ENCODE assay signal across 13 cellular contexts in genomic region chr17:50165867-50166517, GRCh38. TPM values are rescaled to one million over a fixed set of nuclear protein-coding genes. Genes with fewer than 3 reads are reported as not detected.
A peak's percentile ranks its signal among the peaks of the same experiment; 100 is the strongest.
DNase-seq lines count a peak whose midpoint lies in the region; ATAC-seq and TF ChIP-seq lines count a peak whose summit lies in the region.
"Had no signal": no experiment of that assay in that cellular context is flagged by ENCODE, and none has a peak within 500 bp of the region (broad histone marks: within the 10 kb centered on the region; RNA-seq: fewer than 3 reads in every experiment).

Gene SGCA, plus strand, starts transcription at chr17:50166005. Its CDS starts 36 bp downstream, at chr17:50166041.

- peak within 1 kb of the TSS; percentile 26 for H3K27ac Mint-ChIP-seq in activated naive CD4-positive, alpha-beta T cell treated with anti-CD3 and anti-CD28 coated beads, Interleukin-2, amount 50 U/mL, for 24 hours
- peak within 1 kb of the TSS; percentile 57 for H3K27ac Mint-ChIP-seq in neural progenitor cell

- H3K9me3 ChIP-seq in left ventricle myocardium inferior (replicated peaks) = no peaks in the 10 kb centered on the region
- no peaks in the 10 kb centered on the region for H3K9me3 ChIP-seq in neural progenitor cell (ENCODE audit: low read depth)
- H3K9me3 ChIP-seq in BE2C = no peaks in the 10 kb centered on the region

- no peaks in the 10 kb centered on the region for H3K27me3 Mint-ChIP-seq in activated naive CD4-positive, alpha-beta T cell treated with anti-CD3 and anti-CD28 coated beads, Interleukin-2, amount 50 U/mL, for 24 hours
- peaks cover 18% of the 10 kb centered on the region for H3K27me3 Mint-ChIP-seq in neural progenitor cell (ENCODE audit: insufficient read depth, low read depth)

- H3K79me2 ChIP-seq in neural progenitor cell (ENCODE audit: low read depth) = no peaks in the 10 kb centered on the region

- H3K4me3 Mint-ChIP-seq in activated naive CD4-positive, alpha-beta T cell treated with anti-CD3 and anti-CD28 coated beads, Interleukin-2, amount 50 U/mL, for 24 hours = no peak within 1 kb of the TSS
- no peak within 1 kb of the TSS for H3K4me3 Mint-ChIP-seq in neural progenitor cell
- H3K4me3 Mint-ChIP-seq: natural killer cell treated with Interleukin-12 subunit alpha and Interleukin-12 subunit beta and Interleukin-15 and Interleukin-18, amount 100 ng/mL, for 72 hours had no signal

- no peak within 1 kb of the TSS for H3K9ac ChIP-seq in neural progenitor cell

- H3K4me1 Mint-ChIP-seq in activated naive CD4-positive, alpha-beta T cell treated with anti-CD3 and anti-CD28 coated beads, Interleukin-2, amount 50 U/mL, for 24 hours = peaks cover 37% of the 10 kb centered on the region
- peaks cover 21% of the 10 kb centered on the region for H3K4me1 Mint-ChIP-seq in neural progenitor cell

- peak within 1 kb of the TSS; percentile 96 for H3K27ac ChIP-seq in left ventricle myocardium inferior (replicated peaks)
- no peak within 1 kb of the TSS for H3K27ac ChIP-seq in neural progenitor cell
- peak within 1 kb of the TSS; percentile 43 for H3K27ac ChIP-seq in urinary bladder (ENCODE audit: low read depth)

- no peak for ATAC-seq in GM19452 (IDR thresholded peaks at IDR 0.05; ENCODE audit: unreplicated experiment)
- ATAC-seq: GM12878; natural killer cell treated with Interleukin-12 subunit alpha and Interleukin-12 subunit beta and Interleukin-15 and Interleukin-18, amount 100 ng/mL, for 72 hours had no signal

- peak within 1 kb of the TSS; percentile 24 for H2AFZ ChIP-seq in neural progenitor cell (replicated peaks)

- no peak for DNase-seq in activated naive CD4-positive, alpha-beta T cell treated with Interleukin-2 at 50 U/mL for 16 hours
- DNase-seq in left ventricle myocardium inferior (peak; percentile 63), neural progenitor cell (ENCODE audit: low spot score) (no peak), BE2C (no peak), COR-L47 (lab: John Stamatoyannopoulos, UW) (no peak)
- DNase-seq: ACHN; DMS53; stimulated activated CD4-positive, alpha-beta T cell treated with anti-CD3 and anti-CD28 coated beads, Interleukin-4, amount 100 ng/mL, for 24 hours had no signal

- H3K4me3 ChIP-seq in left ventricle myocardium inferior = peak within 1 kb of the TSS; percentile 69
- no peak within 1 kb of the TSS for H3K4me3 ChIP-seq in neural progenitor cell
- H3K4me3 ChIP-seq in urinary bladder (ENCODE audit: low read depth, low read length) = no peak within 1 kb of the TSS
- no peak within 1 kb of the TSS for H3K4me3 ChIP-seq in BE2C (ENCODE audit: low read depth, low read length)
- H3K4me3 ChIP-seq: GM12878 had no signal

- 36% methylated on average over 15 of the region's 15 CpGs for WGBS in urinary bladder

- H3K4me1 ChIP-seq in left ventricle myocardium inferior (peaks cover 74% of the 10 kb centered on the region), neural progenitor cell (peaks cover 8% of the 10 kb centered on the region), urinary bladder (ENCODE audit: insufficient read depth) (no peaks in the 10 kb centered on the region), BE2C (peaks cover 4% of the 10 kb centered on the region; the same call in 1 of the 2 replicates)

- H3K36me3 ChIP-seq in left ventricle myocardium inferior = no peaks in the 10 kb centered on the region
- no peaks in the 10 kb centered on the region for H3K36me3 ChIP-seq in neural progenitor cell
- no peaks in the 10 kb centered on the region for H3K36me3 ChIP-seq in urinary bladder (ENCODE audit: insufficient read depth)
- H3K36me3 ChIP-seq in BE2C = no peaks in the 10 kb centered on the region

- H3K4me2 ChIP-seq in neural progenitor cell = no peak within 1 kb of the TSS

- H3K36me3 Mint-ChIP-seq in activated naive CD4-positive, alpha-beta T cell treated with anti-CD3 and anti-CD28 coated beads, Interleukin-2, amount 50 U/mL, for 24 hours = no peaks in the 10 kb centered on the region
- no peaks in the 10 kb centered on the region for H3K36me3 Mint-ChIP-seq in neural progenitor cell
- H3K36me3 Mint-ChIP-seq: natural killer cell treated with Interleukin-12 subunit alpha and Interleukin-12 subunit beta and Interleukin-15 and Interleukin-18, amount 100 ng/mL, for 72 hours had no signal

- peaks cover 13% of the 10 kb centered on the region for H3F3A ChIP-seq in neural progenitor cell (ENCODE audit: low read depth)

- no peaks in the 10 kb centered on the region for H4K20me1 ChIP-seq in neural progenitor cell (ENCODE audit: low read depth)

- H3K27me3 ChIP-seq in left ventricle myocardium inferior (ENCODE audit: low read depth) (no peaks in the 10 kb centered on the region), neural progenitor cell (peaks cover 5% of the 10 kb centered on the region), BE2C (no peaks in the 10 kb centered on the region)

- intact Hi-C loops in left ventricle myocardium inferior (cut with micrococcal nuclease) = loop anchor here (10.0 kb wide), 1 partner anchor 71 kb away; the partner anchor contains the start of gene PDK2

- peak; percentile 17 for TF ChIP-seq CTCF in left ventricle myocardium inferior (IDR thresholded peaks at IDR 0.05; ENCODE audit: borderline replicate concordance)
- TF ChIP-seq CTCF in neural progenitor cell (IDR thresholded peaks at IDR 0.05) = no peak
- no peak for TF ChIP-seq CTCF in BE2C (IDR thresholded peaks at IDR 0.05; ENCODE audit: low read depth, low read length)

- no peaks in the 10 kb centered on the region for H3K9me3 Mint-ChIP-seq in activated naive CD4-positive, alpha-beta T cell treated with anti-CD3 and anti-CD28 coated beads, Interleukin-2, amount 50 U/mL, for 24 hours
- H3K9me3 Mint-ChIP-seq in neural progenitor cell = no peaks in the 10 kb centered on the region
- H3K9me3 Mint-ChIP-seq: natural killer cell treated with Interleukin-12 subunit alpha and Interleukin-12 subunit beta and Interleukin-15 and Interleukin-18, amount 100 ng/mL, for 72 hours had no signal

RNA-seq across cellular contexts. Expression of gene SGCA, which starts in this region (rescaled TPM):
- 137 TPM for total RNA-seq in left ventricle myocardium inferior
- 1.5 TPM in 1 of 2 replicates, not detected in the other for total RNA-seq in neural progenitor cell (ENCODE audit: low replicate concordance)
- 15.4 TPM for total RNA-seq in urinary bladder
- 89.1 TPM for polyA plus RNA-seq in urinary bladder
- 0.65 TPM for polyA plus RNA-seq in BE2C (2012; ENCODE audit: insufficient read depth, insufficient read length, low read depth)
